Comparison of ENCODE assay signal across 32 cellular contexts in the genomic region with DNA sequence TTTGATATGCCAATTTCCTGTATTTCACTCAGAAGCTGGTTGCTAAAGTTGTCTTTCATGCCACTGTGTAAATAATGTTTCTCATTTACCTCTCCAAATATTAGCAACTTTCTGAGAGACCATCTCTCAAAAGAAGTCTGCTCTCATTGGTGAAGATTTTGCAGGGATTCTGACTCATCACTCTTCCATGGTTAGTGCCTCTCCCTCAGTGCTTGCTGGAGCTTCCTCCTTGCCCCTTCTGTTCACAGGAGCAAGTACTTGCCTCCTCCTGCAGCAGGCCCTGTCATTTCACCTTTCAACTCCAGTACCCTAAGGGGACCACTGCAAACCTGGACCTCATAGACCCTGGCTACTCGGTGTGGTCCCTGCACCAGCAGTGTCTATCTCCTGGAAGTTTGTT.
DNase-seq lines count a peak whose midpoint lies in the region; ATAC-seq, FAIRE-seq and TF ChIP-seq lines count a peak whose summit lies in the region.
"Had no signal": no experiment of that assay in that cellular context is flagged by ENCODE, and none has a peak within 500 bp of the region (broad histone marks: within the 10 kb centered on the region; RNA-seq: fewer than 3 reads in every experiment).

No MANE protein-coding gene starts in this region.

- no peak overlapping the region for H2AK5ac ChIP-seq in IMR-90 (ENCODE audit: low read depth, low read length)
- H2AK5ac ChIP-seq in neuronal stem cell (ENCODE audit: low read depth, low read length), result no peak overlapping the region

- intact Hi-C loops in IMR-90 (cut with micrococcal nuclease), result no loop called here

- no peak for TF ChIP-seq RAD21 in IMR-90 (IDR thresholded peaks at IDR 0.05; ENCODE audit: low read length)

- no peak overlapping the region for H3K4me2 ChIP-seq in IMR-90 (ENCODE audit: low read depth, low read length)
- H3K4me2 ChIP-seq in neuronal stem cell (ENCODE audit: insufficient read depth, low read length, poor library complexity, severe bottlenecking), result no peak overlapping the region

- in situ Hi-C loops in IMR-90 (cut with MboI; ENCODE audit: low sequenced_read_pairs), result no loop called here

- no peak overlapping the region for H3K27ac Mint-ChIP-seq in endodermal cell
- no peak overlapping the region for H3K27ac Mint-ChIP-seq in activated naive CD4-positive, alpha-beta T cell treated with anti-CD3 and anti-CD28 coated beads, Interleukin-2, amount 10 ng/mL, durations not matched to agents 7 days and 5 days
- H3K27ac Mint-ChIP-seq: activated CD4-positive, alpha-beta memory T cell treated with anti-CD3 and anti-CD28 coated beads for 36 hours; activated T-cell treated with anti-CD3 and anti-CD28 coated beads, Interleukin-2, amount 50 U/mL, for 72 hours; CD14-positive monocyte; immature natural killer cell; stimulated activated naive CD8-positive, alpha-beta T cell treated with anti-CD3 and anti-CD28 coated beads, Interleukin-15, Interleukin-2, amounts not matched to agents 100 ng/mL and 50 ng/mL, for 24 hours had no signal

- H2AFZ ChIP-seq in IMR-90 (replicated peaks; ENCODE audit: low read length, poor library complexity) (peak overlapping the region; percentile 65), neuronal stem cell (ENCODE audit: low read length) (no peak overlapping the region)

- peak; percentile 2 for DNase-seq in ELF-1 (ENCODE audit: low read depth, low spot score)
- peak; percentile 39 for DNase-seq in IMR-90
- peak; percentile 56 for DNase-seq in endodermal cell
- DNase-seq in neuronal stem cell (ENCODE audit: low spot score), result no peak
- no peak for DNase-seq in hippocampal formation (lab: John Stamatoyannopoulos, UW)
- DNase-seq in DMS153 (lab: John Stamatoyannopoulos, UW), result no peak
- no peak for DNase-seq in activated naive CD4-positive, alpha-beta T cell treated with anti-CD3 and anti-CD28 coated beads, Interleukin-2, amount 10 ng/mL, durations not matched to agents 7 days and 5 days
- no peak for DNase-seq in D721Med (ENCODE audit: insufficient read length, low spot score)
- DNase-seq: activated CD4-positive, alpha-beta memory T cell treated with anti-CD3 and anti-CD28 coated beads for 36 hours; activated CD4-positive, alpha-beta T cell treated with anti-CD3 and anti-CD28 coated beads for 1 hour; activated T-cell treated with anti-CD3 and anti-CD28 coated beads, Interleukin-2, amount 50 U/mL, for 72 hours; Calu3; cerebellar nuclear complex; dorsolateral prefrontal cortex; esophagus squamous epithelium; immature natural killer cell; NCI-H1092 treated with DMSO at 0.1 percent for 48 hours; NCI-H187; NCI-H510A treated with DMSO at 0.1 percent for 48 hours; posterior cingulate gyrus; right cardiac atrium; spleen; stimulated activated CD4-positive, alpha-beta T cell treated with anti-CD3 and anti-CD28 coated beads, Interleukin-2, amount 100 ng/mL, for 24 hours; T-helper 2 cell; testis had no signal

- no peak overlapping the region for H2BK15ac ChIP-seq in IMR-90 (ENCODE audit: low read depth, low read length)
- no peak overlapping the region for H2BK15ac ChIP-seq in neuronal stem cell (ENCODE audit: low read length)

- 0 out of 2 replicates have a peak overlapping the region, but pooled peaks have one; percentile 42 for H3K14ac ChIP-seq in IMR-90 (replicated peaks; ENCODE audit: low read depth, low read length)
- no peak overlapping the region for H3K14ac ChIP-seq in neuronal stem cell (ENCODE audit: low read length)

- no TSS peak for BruUV-seq in IMR-90 (replicated peaks; lab: Mats Ljungman, UMichigan)

- no peak overlapping the region for H3K27ac ChIP-seq in IMR-90 (ENCODE audit: insufficient read depth, low read length)
- no peak overlapping the region for H3K27ac ChIP-seq in endodermal cell (ENCODE audit: low read depth, low read length)
- no peak overlapping the region for H3K27ac ChIP-seq in neuronal stem cell (replicated peaks; ENCODE audit: low read length)
- H3K27ac ChIP-seq: dorsolateral prefrontal cortex, esophagus squamous epithelium, SK-N-MC, spleen, testis had no signal

- ATAC-seq in IMR-90 (ENCODE audit: low read depth), result peak; percentile 67
- ATAC-seq: activated T-cell treated with anti-CD3 and anti-CD28 coated beads, Interleukin-2, amount 50 U/mL, for 72 hours; right cardiac atrium had no signal

- H3K56ac ChIP-seq in IMR-90 (ENCODE audit: extremely low read depth, insufficient read depth, low read length), result no peak overlapping the region

- no peak overlapping the region for H3K18ac ChIP-seq in IMR-90 (ENCODE audit: low read depth, low read length)
- no peak overlapping the region for H3K18ac ChIP-seq in neuronal stem cell (ENCODE audit: low read length)

- H3K4me3 ChIP-seq in IMR-90 (ENCODE audit: insufficient read depth, low read depth, low read length) (no peak overlapping the region), endodermal cell (ENCODE audit: low read length) (no peak overlapping the region), neuronal stem cell (ENCODE audit: low read length in 2 of 2) (no peak overlapping the region)
- H3K4me3 ChIP-seq: dorsolateral prefrontal cortex, esophagus squamous epithelium, HAP-1, SK-N-MC, spleen, testis had no signal

- POLR2A ChIA-PET in IMR-90 (lab: Charles Lee; ENCODE audit: unreplicated experiment), result no interaction called here

- H4K20me1 ChIP-seq in IMR-90 (ENCODE audit: insufficient read depth, low read length), result no peaks in the 10 kb centered on the region

- no peak overlapping the region for H3K9ac ChIP-seq in IMR-90 (ENCODE audit: low read depth, low read length)
- H3K9ac ChIP-seq in endodermal cell (ENCODE audit: extremely low read depth, low read length, poor library complexity, severe bottlenecking), result no peak overlapping the region
- no peak overlapping the region for H3K9ac ChIP-seq in neuronal stem cell (ENCODE audit: low read depth, low read length, poor library complexity)

- H3K9me3 Mint-ChIP-seq in endodermal cell, result peaks cover 6% of the 10 kb centered on the region
- peaks cover 1% of the 10 kb centered on the region for H3K9me3 Mint-ChIP-seq in activated naive CD4-positive, alpha-beta T cell treated with anti-CD3 and anti-CD28 coated beads, Interleukin-2, amount 10 ng/mL, durations not matched to agents 7 days and 5 days
- H3K9me3 Mint-ChIP-seq: activated CD4-positive, alpha-beta memory T cell treated with anti-CD3 and anti-CD28 coated beads for 36 hours had no signal

- no peaks in the 10 kb centered on the region for H3K27me3 Mint-ChIP-seq in endodermal cell (ENCODE audit: insufficient read depth)
- H3K27me3 Mint-ChIP-seq in activated naive CD4-positive, alpha-beta T cell treated with anti-CD3 and anti-CD28 coated beads, Interleukin-2, amount 10 ng/mL, durations not matched to agents 7 days and 5 days, result no peaks in the 10 kb centered on the region
- H3K27me3 Mint-ChIP-seq: activated CD4-positive, alpha-beta memory T cell treated with anti-CD3 and anti-CD28 coated beads for 36 hours had no signal

- no peak for FAIRE-seq in D721Med (lab: Jason Lieb, UNC)
- FAIRE-seq: frontal cortex, G401.6 had no signal

- TF ChIP-seq POLR2A in IMR-90 (IDR thresholded peaks at IDR 0.05; ENCODE audit: low read depth, low read length), result no peak

- peaks cover 8% of the 10 kb centered on the region for H3K4me1 ChIP-seq in IMR-90 (ENCODE audit: control insufficient read depth, insufficient read depth, low read length)
- no peaks in the 10 kb centered on the region for H3K4me1 ChIP-seq in endodermal cell (ENCODE audit: control insufficient read depth, insufficient read depth, low read length)
- H3K4me1 ChIP-seq in neuronal stem cell (ENCODE audit: control insufficient read depth in 2 of 2, insufficient read depth in 1 of 2, low read depth in 1 of 2, low read length in 2 of 2), result no peaks in the 10 kb centered on the region
- H3K4me1 ChIP-seq: esophagus squamous epithelium, HAP-1, spleen, testis had no signal

- peak overlapping the region; percentile 61 for H2BK120ac ChIP-seq in IMR-90 (ENCODE audit: low read depth, low read length)
- no peak overlapping the region for H2BK120ac ChIP-seq in neuronal stem cell (ENCODE audit: low read depth, low read length)

- WGBS in IMR-90 (ENCODE audit: extremely low coverage in 2 of 2, insufficient read length in 1 of 2), 2 experiments, result no CpG with 5 or more reads among the region's 1 CpG
- WGBS in endodermal cell (ENCODE audit: insufficient coverage in 1 of 2, insufficient read length in 1 of 2), 2 experiments, result 97% methylated on average over 1 of the region's 1 CpG; no CpG with 5 or more reads in 1 of the 2 experiments
- WGBS in neuronal stem cell (ENCODE audit: extremely low coverage in 2 of 2, insufficient read length in 2 of 2, insufficient replicate concordance in 1 of 2), 2 donors, result no CpG with 5 or more reads among the region's 1 CpG

- 0 out of 4 replicates have a peak overlapping the region, but pooled peaks of 1 of the 2 experiments have one; percentile 45 for H4K8ac ChIP-seq in IMR-90 (ENCODE audit: low read depth in 2 of 2, low read length in 2 of 2)
- H4K8ac ChIP-seq in neuronal stem cell (ENCODE audit: low read depth, low read length), result peak overlapping the region; percentile 9

- dilution Hi-C loops in IMR-90 (cut with HindIII; ENCODE audit: low sequenced_read_pairs, unreplicated experiment), result no loop called here

- no peak overlapping the region for H3K4me3 Mint-ChIP-seq in endodermal cell
- H3K4me3 Mint-ChIP-seq in activated naive CD4-positive, alpha-beta T cell treated with anti-CD3 and anti-CD28 coated beads, Interleukin-2, amount 10 ng/mL, durations not matched to agents 7 days and 5 days, result no peak overlapping the region
- H3K4me3 Mint-ChIP-seq: activated CD4-positive, alpha-beta memory T cell treated with anti-CD3 and anti-CD28 coated beads for 36 hours; activated T-cell treated with anti-CD3 and anti-CD28 coated beads, Interleukin-2, amount 50 U/mL, for 72 hours; CD14-positive monocyte; immature natural killer cell; mesothelial cell of epicardium; stimulated activated naive CD8-positive, alpha-beta T cell treated with anti-CD3 and anti-CD28 coated beads, Interleukin-15, Interleukin-2, amounts not matched to agents 100 ng/mL and 50 ng/mL, for 24 hours had no signal

- TF ChIP-seq CTCF in IMR-90 (conservative IDR thresholded peaks at IDR 0.05; ENCODE audit: low read depth, low read length) (no peak), endodermal cell (conservative IDR thresholded peaks at IDR 0.05) (no peak), D721Med (IDR thresholded peaks at IDR 0.05; ENCODE audit: insufficient read depth, missing control alignments) (no peak)

- no peaks in the 10 kb centered on the region for H3K4me1 Mint-ChIP-seq in endodermal cell
- no peaks in the 10 kb centered on the region for H3K4me1 Mint-ChIP-seq in activated naive CD4-positive, alpha-beta T cell treated with anti-CD3 and anti-CD28 coated beads, Interleukin-2, amount 10 ng/mL, durations not matched to agents 7 days and 5 days
- H3K4me1 Mint-ChIP-seq: CD14-positive monocyte, immature natural killer cell had no signal

- H3K9me3 ChIP-seq in IMR-90 (ENCODE audit: control insufficient read depth, insufficient read depth, low read length) (no peaks in the 10 kb centered on the region), endodermal cell (ENCODE audit: control insufficient read depth, low read length) (no peaks in the 10 kb centered on the region), neuronal stem cell (replicated peaks in 1 of 2; ENCODE audit: control insufficient read depth in 2 of 2, insufficient read depth in 1 of 2, low read depth in 1 of 2, low read length in 2 of 2) (no peaks in the 10 kb centered on the region)
- H3K9me3 ChIP-seq: esophagus squamous epithelium, HAP-1, testis had no signal

- H2AK9ac ChIP-seq in IMR-90 (replicated peaks; ENCODE audit: low read depth, low read length, poor library complexity), result no peak overlapping the region

- H3K23ac ChIP-seq in IMR-90 (ENCODE audit: low read depth, low read length) (no peak overlapping the region), neuronal stem cell (ENCODE audit: low read depth, low read length, poor library complexity) (no peak overlapping the region)

- H3K79me1 ChIP-seq in IMR-90 (ENCODE audit: low read depth in 1 of 2, low read length in 2 of 2) (no peaks in the 10 kb centered on the region), neuronal stem cell (ENCODE audit: low read depth, low read length) (no peaks in the 10 kb centered on the region)

- CTCF ChIA-PET in IMR-90 (lab: Yijun Ruan, JAX), result interaction anchor here (3.1 kb wide), 1 partner anchor 9 kb away, joined by 7 read pairs; no protein-coding TSS in a partner anchor
- CTCF ChIA-PET in activated naive CD4-positive, alpha-beta T cell treated with anti-CD3 and anti-CD28 coated beads, Interleukin-2, amount 10 ng/mL, durations not matched to agents 7 days and 5 days (lab: Charles Lee), result interaction anchor here (0.5 kb wide), 1 partner anchor 97 kb away, joined by 3 read pairs; no protein-coding TSS in a partner anchor

- peak overlapping the region; percentile 91; the same call in 1 of the 2 replicates for H2BK20ac ChIP-seq in IMR-90 (ENCODE audit: low read depth, low read length)

- H4K5ac ChIP-seq in IMR-90 (ENCODE audit: low read depth, low read length), result no peak overlapping the region

- H3K36me3 ChIP-seq in IMR-90 (ENCODE audit: control insufficient read depth, insufficient read depth, low read length), result no peaks in the 10 kb centered on the region
- H3K36me3 ChIP-seq in endodermal cell (ENCODE audit: control insufficient read depth, insufficient read depth, low read length), result no peaks in the 10 kb centered on the region
- H3K36me3 ChIP-seq in neuronal stem cell (replicated peaks in 1 of 2; ENCODE audit: control insufficient read depth in 2 of 2, insufficient read depth in 2 of 2, low read length in 2 of 2), result peaks cover 0 to 5% of the 10 kb centered on the region in 2 donors
- H3K36me3 ChIP-seq: esophagus squamous epithelium, HAP-1, spleen had no signal

- H3K27me3 ChIP-seq in IMR-90 (ENCODE audit: control insufficient read depth, insufficient read depth, low read length), result no peaks in the 10 kb centered on the region
- H3K27me3 ChIP-seq in endodermal cell (ENCODE audit: control insufficient read depth, insufficient read depth, low read length, poor library complexity, severe bottlenecking), result no peaks in the 10 kb centered on the region
- no peaks in the 10 kb centered on the region for H3K27me3 ChIP-seq in neuronal stem cell (ENCODE audit: control insufficient read depth in 3 of 3, insufficient read depth in 3 of 3, low read depth in 1 of 3, low read length in 3 of 3)
- H3K27me3 ChIP-seq: dorsolateral prefrontal cortex, esophagus squamous epithelium, spleen, testis had no signal

- H3K4ac ChIP-seq in IMR-90 (ENCODE audit: low read depth, low read length), result peak overlapping the region; percentile 91; the same call in 1 of the 2 replicates
- no peak overlapping the region for H3K4ac ChIP-seq in neuronal stem cell (ENCODE audit: low read length)

- no peak overlapping the region for H2BK12ac ChIP-seq in neuronal stem cell (ENCODE audit: low read length)

- peak overlapping the region; percentile 69 for H2BK5ac ChIP-seq in IMR-90 (ENCODE audit: low read depth, low read length, poor library complexity, severe bottlenecking)
- no peak overlapping the region for H2BK5ac ChIP-seq in neuronal stem cell (ENCODE audit: low read length)

- H3K36me3 Mint-ChIP-seq in endodermal cell (ENCODE audit: low read depth), result no peaks in the 10 kb centered on the region
- no peaks in the 10 kb centered on the region for H3K36me3 Mint-ChIP-seq in activated naive CD4-positive, alpha-beta T cell treated with anti-CD3 and anti-CD28 coated beads, Interleukin-2, amount 10 ng/mL, durations not matched to agents 7 days and 5 days
- H3K36me3 Mint-ChIP-seq: activated CD4-positive, alpha-beta memory T cell treated with anti-CD3 and anti-CD28 coated beads for 36 hours; CD14-positive monocyte; immature natural killer cell; mesothelial cell of epicardium had no signal

- peaks cover 4% of the 10 kb centered on the region for H3K9me1 ChIP-seq in IMR-90 (ENCODE audit: insufficient read depth, low read length)

- H4K91ac ChIP-seq in IMR-90 (ENCODE audit: insufficient read depth, low read depth, low read length) (peak overlapping the region; percentile 25; the same call in 1 of the 2 replicates), neuronal stem cell (ENCODE audit: low read depth, low read length, poor library complexity) (no peak overlapping the region)

Comparison
In these comparisons a context has a peak if more than half of its experiments do, and no peak if none do; other contexts are left out.
1. DNase-seq: peak in ELF-1 (single experiment), IMR-90 (single experiment) and endodermal cell (single experiment); none in neuronal stem cell (single experiment), hippocampal formation (0 of 2), DMS153 (single experiment), activated naive CD4-positive, alpha-beta T cell treated with anti-CD3 and anti-CD28 coated beads, Interleukin-2, amount 10 ng/mL, durations not matched to agents 7 days and 5 days (single experiment) and D721Med (single experiment).